8 cellular contexts compared by ENCODE assay signal in genomic region chr21:33915368-33916199, GRCh38. TPM values are rescaled to one million over a fixed set of nuclear protein-coding genes. Genes with fewer than 3 reads are reported as not detected.
DNase-seq lines count a peak whose midpoint lies in the region; ATAC-seq, FAIRE-seq and TF ChIP-seq lines count a peak whose summit lies in the region.

Gene ATP5PO (minus strand): TSS chr21:33915804. CDS start chr21:33915763, 41 bp downstream.

- no peaks in the 10 kb centered on the region for H3K27me3 ChIP-seq in OCI-LY3 (ENCODE audit: low read depth, low read length)

- no peak for TF ChIP-seq CTCF in OCI-LY3 (IDR thresholded peaks at IDR 0.05; ENCODE audit: low read depth, low read length)

- H3K36me3 ChIP-seq in OCI-LY3 (replicated peaks; ENCODE audit: low read depth, low read length) (peaks cover 15% of the 10 kb centered on the region), mesodermal cell (ENCODE audit: control insufficient read depth, insufficient read depth, low read length) (peaks cover 37% of the 10 kb centered on the region)

- peak within 1 kb of the TSS; percentile 84 for H3K9ac ChIP-seq in OCI-LY3 (ENCODE audit: low read length)

- H3K9me3 ChIP-seq in OCI-LY3 (ENCODE audit: insufficient read depth, low read length), result no peaks in the 10 kb centered on the region
- H3K9me3 ChIP-seq in mesodermal cell (ENCODE audit: control insufficient read depth, low read length), result no peaks in the 10 kb centered on the region

- H3K27ac ChIP-seq in OCI-LY3 (ENCODE audit: low read length) (peak within 1 kb of the TSS; percentile 37), mesodermal cell (ENCODE audit: low read depth, low read length, severe bottlenecking) (no peak within 1 kb of the TSS)

- DNase-seq in D341Med (ENCODE audit: low spot score) (peak; percentile 97), HuH-7 (ENCODE audit: low spot score) (peak; percentile 73)
- peak; percentile 98 for DNase-seq in activated CD8-positive, alpha-beta memory T cell treated with anti-CD3 and anti-CD28 coated beads, Interleukin-2, amount 50 U/mL, for 48 hours
- peak; percentile 95 to 96 for DNase-seq in stimulated activated CD8-positive, alpha-beta memory T cell treated with anti-CD3 and anti-CD28 coated beads, Interleukin-15, amount 100 ng/mL, for 4 hours (ENCODE audit: low read depth in 2 of 2)

- peak within 1 kb of the TSS; percentile 90 for H3K4me2 ChIP-seq in OCI-LY3 (ENCODE audit: low read length)

- H3K79me2 ChIP-seq in OCI-LY3 (ENCODE audit: low read length), result peaks cover 29% of the 10 kb centered on the region

- FAIRE-seq in endometrium (lab: Jason Lieb, UNC), result peak; percentile 90

- peak; percentile 97 for ATAC-seq in GM21515 (IDR thresholded peaks at IDR 0.05; ENCODE audit: unreplicated experiment)

- WGBS in mesodermal cell (ENCODE audit: insufficient coverage in 2 of 2), 2 experiments, result 0 to 2% methylated on average over 22 to 43 of the region's 45 CpGs

- H3K4me3 ChIP-seq in OCI-LY3 (ENCODE audit: low read length) (peak within 1 kb of the TSS; percentile 91), mesodermal cell (ENCODE audit: extremely low read depth, insufficient read depth, low read length, poor library complexity, severe bottlenecking) (peak within 1 kb of the TSS; percentile 98)

- H4K20me1 ChIP-seq in OCI-LY3 (ENCODE audit: insufficient read depth, low read length), result no peaks in the 10 kb centered on the region

- H2AFZ ChIP-seq in OCI-LY3 (ENCODE audit: low read depth, low read length), result peak within 1 kb of the TSS; percentile 90

- H3K4me1 ChIP-seq in OCI-LY3 (ENCODE audit: low read length), result peaks cover 17% of the 10 kb centered on the region
- H3K4me1 ChIP-seq in mesodermal cell (ENCODE audit: control insufficient read depth, insufficient read depth, low read length, poor library complexity, severe bottlenecking), result peaks cover 4% of the 10 kb centered on the region

RNA-seq across cellular contexts. Expression of gene ATP5PO, which starts in this region (rescaled TPM):
- 317 TPM for polyA plus RNA-seq in mesodermal cell (2013, experiment 1 of 2)
- polyA plus RNA-seq in mesodermal cell (2013, experiment 2 of 2), result 293 TPM
